In genomic region chr5:14665949-14666741, GRCh38 we compare ENCODE assay signal across 8 cellular contexts. TPM values are rescaled to one million over a fixed set of nuclear protein-coding genes. Genes with fewer than 3 reads are reported as not detected.
A peak's percentile ranks its signal among the peaks of the same experiment; 100 is the strongest.
DNase-seq lines count a peak whose midpoint lies in the region; ATAC-seq and TF ChIP-seq lines count a peak whose summit lies in the region.

No MANE protein-coding gene starts in this region.

- POLR2A ChIA-PET in HEK293 (lab: Yijun Ruan, JAX), result no interaction called here

- H3K27ac ChIP-seq in HEK293 (ENCODE audit: extremely low read depth, low read depth, low read length), result no peak overlapping the region
- H3K27ac ChIP-seq in MM.1S (ENCODE audit: low read length), result peak overlapping the region; percentile 94; the same call in 1 of the 2 replicates
- H3K27ac ChIP-seq in gastroesophageal sphincter, result no peak overlapping the region
- no peak overlapping the region for H3K27ac ChIP-seq in caudate nucleus (ENCODE audit: low read depth, low read length)

- H3K4me1 ChIP-seq in HEK293 (ENCODE audit: control insufficient read depth, insufficient read depth, low read length) (peaks cover 10% of the 10 kb centered on the region), MM.1S (ENCODE audit: low read length) (peaks cover 29% of the 10 kb centered on the region), gastroesophageal sphincter (peaks cover 10 to 65% (median 26%) of the 10 kb centered on the region in 3 donors)

- CTCF ChIA-PET in HEK293 (lab: Yijun Ruan, JAX), result interaction anchor here (0.6 to 2.5 kb wide), 3 partner anchors 19 to 337 kb away, joined by 4 to 8 read pairs (median 6); no protein-coding TSS in a partner anchor

- no peak for TF ChIP-seq POLR2A in gastroesophageal sphincter (IDR thresholded peaks at IDR 0.05)

- peaks cover 28% of the 10 kb centered on the region for H3F3A ChIP-seq in MM.1S (ENCODE audit: insufficient read depth, low read length)

- peaks cover 75% of the 10 kb centered on the region for H3K79me2 ChIP-seq in MM.1S (ENCODE audit: low read length)

- peaks cover 0 to 5% of the 10 kb centered on the region in 2 experiments; a peak in 1 of 3 replicates for H3K36me3 ChIP-seq in HEK293 (ENCODE audit: control insufficient read depth in 2 of 2, insufficient read depth in 1 of 2, low read length in 2 of 2)
- no peaks in the 10 kb centered on the region for H3K36me3 ChIP-seq in MM.1S (replicated peaks; ENCODE audit: insufficient read depth, low read length)
- peaks cover 0 to 5% of the 10 kb centered on the region in 2 donors for H3K36me3 ChIP-seq in gastroesophageal sphincter

- H3K27me3 ChIP-seq in MM.1S (replicated peaks; ENCODE audit: insufficient read depth, low read length), result no peaks in the 10 kb centered on the region
- H3K27me3 ChIP-seq in gastroesophageal sphincter, result no peaks in the 10 kb centered on the region

- peak overlapping the region; percentile 80 for H3K4me2 ChIP-seq in MM.1S (ENCODE audit: low read depth, low read length)

- no peak overlapping the region for H2AFZ ChIP-seq in MM.1S (ENCODE audit: low read length)

- H3K9ac ChIP-seq in MM.1S (ENCODE audit: low read length), result peak overlapping the region; percentile 87

- no peak for TF ChIP-seq CTCF in HEK293 (tag by site-specific recombination; IDR thresholded peaks at IDR 0.05)
- peak; percentile 31; the same call in 1 of the 2 replicates for TF ChIP-seq CTCF in MM.1S (IDR thresholded peaks at IDR 0.05; ENCODE audit: low read length)
- no peak for TF ChIP-seq CTCF in gastroesophageal sphincter (IDR thresholded peaks at IDR 0.05)

- no peaks in the 10 kb centered on the region for H3K9me2 ChIP-seq in MM.1S (replicated peaks; ENCODE audit: insufficient read depth, low read length)

- no peak for TF ChIP-seq EP300 in gastroesophageal sphincter (IDR thresholded peaks at IDR 0.05)

- H3K4me3 ChIP-seq in HEK293 (ENCODE audit: low read depth, low read length), result peak overlapping the region; percentile 85
- peak overlapping the region; percentile 80 for H3K4me3 ChIP-seq in MM.1S (ENCODE audit: low read length)
- H3K4me3 ChIP-seq in gastroesophageal sphincter, result peak overlapping the region; percentile 68 to 82

- 34 to 42% methylated on average over 5 to 9 of the region's 9 CpGs for WGBS in gastroesophageal sphincter (ENCODE audit: low coverage in 1 of 2), 2 donors

- no peaks in the 10 kb centered on the region for H3K9me3 ChIP-seq in HEK293 (ENCODE audit: control insufficient read depth, insufficient read depth, low read depth, low read length)
- H3K9me3 ChIP-seq in MM.1S (replicated peaks; ENCODE audit: insufficient read depth, low read length), result no peaks in the 10 kb centered on the region
- no peaks in the 10 kb centered on the region for H3K9me3 ChIP-seq in gastroesophageal sphincter

- peak; percentile 33 to 59 for DNase-seq in SHP77 (lab: John Stamatoyannopoulos, UW)
- no peak for DNase-seq in SHP77 treated with DMSO at 0.1 percent for 48 hours (lab: John Stamatoyannopoulos, UW)
- DNase-seq in MM.1S, result peak; percentile 79
- DNase-seq in activated T-cell treated with anti-CD3 and anti-CD28 coated beads, Interleukin-2, amount 50 U/mL, for 1 hour, result peak; percentile 62
- DNase-seq in stimulated activated CD4-positive, alpha-beta T cell treated with anti-CD3 and anti-CD28 coated beads, Interleukin-12 subunit alpha, Interleukin-12 subunit beta, amount 100 ng/mL, for 4 hours, result peak; percentile 35
- DNase-seq in caudate nucleus (lab: John Stamatoyannopoulos, UW), result no peak

- no peak for ATAC-seq in gastroesophageal sphincter

- peaks cover 20% of the 10 kb centered on the region for H4K20me1 ChIP-seq in MM.1S (ENCODE audit: insufficient read depth, low read length)

TF ChIP-seq in HEK293, 187 proteins besides CTCF, POLR2A, EP300 and RAD21 (continues in another document):
- TF ChIP-seq ZNF768 (tag by site-specific recombination; IDR thresholded peaks at IDR 0.05) (no peak), ZFHX2 (tag by site-specific recombination; conservative IDR thresholded peaks at IDR 0.05) (no peak), ZSCAN4 (tag by site-specific recombination; IDR thresholded peaks at IDR 0.05) (no peak), MEIS1 (CRISPR knock-in tag; IDR thresholded peaks at IDR 0.05; ENCODE audit: borderline replicate concordance) (no peak), ZBTB1 (tag by site-specific recombination; IDR thresholded peaks at IDR 0.05) (no peak), ZNF280D (tag by site-specific recombination; IDR thresholded peaks at IDR 0.05) (no peak), ZNF626 (tag by site-specific recombination; IDR thresholded peaks at IDR 0.05) (no peak), ZNF121 (tag by site-specific recombination; IDR thresholded peaks at IDR 0.05) (no peak), ZNF518A (tag by site-specific recombination; conservative IDR thresholded peaks at IDR 0.05; ENCODE audit: low read depth) (no peak), ZBTB20 (tag by site-specific recombination; IDR thresholded peaks at IDR 0.05) (peak; percentile 79), PRDM1 (tag by site-specific recombination; IDR thresholded peaks at IDR 0.05) (peak; percentile 38; the same call in 1 of the 2 replicates), BCL11A (tag by site-specific recombination; IDR thresholded peaks at IDR 0.05; ENCODE audit: low read depth) (no peak), OVOL3 (tag by site-specific recombination; IDR thresholded peaks at IDR 0.05) (no peak), ZSCAN16 (tag by site-specific recombination; IDR thresholded peaks at IDR 0.05) (no peak), ZNF169 (tag by site-specific recombination; IDR thresholded peaks at IDR 0.05) (no peak)

RNA-seq across cellular contexts. Expression of gene OTULIN, which starts 1.6 kb away (rescaled TPM):
- total RNA-seq in gastroesophageal sphincter, result 10 to 100 TPM; 19.5 to 27.1 (median 23.6) TPM

Comparison
In these comparisons a context has a peak if more than half of its experiments do, and no peak if none do; other contexts are left out.
1. DNase-seq: peak in SHP77 (2 of 2), MM.1S (single experiment), activated T-cell treated with anti-CD3 and anti-CD28 coated beads, Interleukin-2, amount 50 U/mL, for 1 hour (single experiment) and stimulated activated CD4-positive, alpha-beta T cell treated with anti-CD3 and anti-CD28 coated beads, Interleukin-12 subunit alpha, Interleukin-12 subunit beta, amount 100 ng/mL, for 4 hours (single experiment); none in SHP77 treated with DMSO at 0.1 percent for 48 hours (single experiment) and caudate nucleus (0 of 61).
2. Peak in every context shown above with its lines, with median percentiles within 50 percentile points of each other: H3K4me3 ChIP-seq.